Comparison of ENCODE assay signal across 15 cellular contexts in genomic region chr14:83290447-83290846, GRCh38.
A peak's percentile ranks its signal among the peaks of the same experiment; 100 is the strongest.
DNase-seq lines count a peak whose midpoint lies in the region; ATAC-seq, FAIRE-seq and TF ChIP-seq lines count a peak whose summit lies in the region.
"Had no signal": no experiment of that assay in that cellular context is flagged by ENCODE, and none has a peak within 500 bp of the region (broad histone marks: within the 10 kb centered on the region; RNA-seq: fewer than 3 reads in every experiment).

No MANE protein-coding gene starts in this region.

- DNase-seq in NOMO-1 treated with DMSO at 0.1 percent for 48 hours (lab: John Stamatoyannopoulos, UW; ENCODE audit: unreplicated experiment) = peak; percentile 46
- DNase-seq in NOMO-1 treated with dmso at 0.1 percent for 144 hours (lab: John Stamatoyannopoulos, UW; ENCODE audit: unreplicated experiment) = no peak
- peak; percentile 5 for DNase-seq in OCI-LY7 (ENCODE audit: low spot score)
- no peak for DNase-seq in GM12878 (ENCODE audit: low read depth, low spot score)
- no peak for DNase-seq in adrenal gland
- DNase-seq: 8988T; CD4-positive, alpha-beta memory T cell; DMS153; DMS79; GDM1; H9 had no signal

- TF ChIP-seq CTCF in OCI-LY7 (conservative IDR thresholded peaks at IDR 0.05; ENCODE audit: low read length) = no peak
- no peak for TF ChIP-seq CTCF in GM12878 (IDR thresholded peaks at IDR 0.05 in 2 of 3, conservative IDR thresholded peaks at IDR 0.05 in 1 of 3; ENCODE audit: control insufficient read depth in 2 of 3, extremely low read depth in 1 of 3, insufficient read depth in 1 of 3, low read depth in 3 of 3, low read length in 3 of 3)
- TF ChIP-seq CTCF in adrenal gland (IDR thresholded peaks at IDR 0.05) = no peak

- H2AFZ ChIP-seq in OCI-LY7 (ENCODE audit: low read length) = peak overlapping the region; percentile 65; the same call in 1 of the 2 replicates
- no peak overlapping the region for H2AFZ ChIP-seq in GM12878 (ENCODE audit: control insufficient read depth, low read depth, low read length)

- BruUV-seq in OCI-LY7 (replicated peaks; lab: Mats Ljungman, UMichigan) (no TSS peak), GM12878 (replicated peaks; lab: Mats Ljungman, UMichigan) (no TSS peak)

- H3K4me2 ChIP-seq in OCI-LY7 (ENCODE audit: low read length) = peak overlapping the region; percentile 6; the same call in 1 of the 2 replicates
- H3K4me2 ChIP-seq in GM12878 (ENCODE audit: control insufficient read depth, insufficient read depth) = no peak overlapping the region
- H3K4me2 ChIP-seq: BLaER1 had no signal

- H3K4me3 ChIP-seq in OCI-LY7 (ENCODE audit: low read depth, low read length, poor library complexity, severe bottlenecking) (no peak overlapping the region), GM12878 (no peak overlapping the region), adrenal gland (no peak overlapping the region)
- H3K4me3 ChIP-seq: BLaER1 had no signal

- in situ Hi-C loops in GM12878 (cut with MboI) = no loop called here

- no peak for TF ChIP-seq EP300 in GM12878 (IDR thresholded peaks at IDR 0.05; ENCODE audit: borderline replicate concordance in 1 of 2, control insufficient read depth in 1 of 2, low read depth in 2 of 2, low read length in 2 of 2)

- RAD21 ChIA-PET in GM12878 (lab: Charles Lee; ENCODE audit: unreplicated experiment) = no interaction called here

- intact Hi-C loops in OCI-LY7 (cut with micrococcal nuclease; ENCODE audit: unreplicated experiment) (no loop called here), GM12878 (cut with micrococcal nuclease; ENCODE audit: unreplicated experiment) (no loop called here), adrenal gland (cut with DNase I) (no loop called here)

- H4K20me1 ChIP-seq in OCI-LY7 (ENCODE audit: insufficient read depth, low read length) (no peaks in the 10 kb centered on the region), GM12878 (ENCODE audit: control insufficient read depth, insufficient read depth) (no peaks in the 10 kb centered on the region)
- H4K20me1 ChIP-seq: BLaER1 had no signal

- H3K79me2 ChIP-seq in OCI-LY7 (ENCODE audit: insufficient read depth, low read depth, low read length) = no peaks in the 10 kb centered on the region
- no peaks in the 10 kb centered on the region for H3K79me2 ChIP-seq in GM12878 (ENCODE audit: control insufficient read depth, insufficient read depth, low read length)

- FAIRE-seq in GM12878 (lab: Jason Lieb, UNC) = no peak
- FAIRE-seq: H1 had no signal

- H3K27me3 ChIP-seq in GM12878 (replicated peaks in 1 of 2; ENCODE audit: control insufficient read depth in 2 of 2, insufficient read depth in 2 of 2, low read length in 1 of 2) (no peaks in the 10 kb centered on the region), adrenal gland (no peaks in the 10 kb centered on the region)
- H3K27me3 ChIP-seq: BLaER1 had no signal

- CTCF ChIA-PET in OCI-LY7 (lab: Charles Lee; ENCODE audit: unreplicated experiment) = no interaction called here
- CTCF ChIA-PET in GM12878 (lab: Yijun Ruan, JAX) = interaction anchor here (0.7 kb wide), 1 partner anchor 107 kb away, joined by 3 read pairs; no protein-coding TSS in a partner anchor

- ATAC-seq in GM12878 = peak; percentile 54
- no peak for ATAC-seq in GM21529 (IDR thresholded peaks at IDR 0.05; ENCODE audit: unreplicated experiment)
- ATAC-seq in HG02571 (IDR thresholded peaks at IDR 0.05; ENCODE audit: unreplicated experiment) = no peak

- no peak for TF ChIP-seq RAD21 in GM12878 (IDR thresholded peaks at IDR 0.05; ENCODE audit: insufficient read depth, low read depth, low read length)

- H3K4me1 ChIP-seq in OCI-LY7 (ENCODE audit: insufficient read depth, low read length, poor library complexity, severe bottlenecking) (peaks cover 23% of the 10 kb centered on the region), GM12878 (ENCODE audit: control insufficient read depth, insufficient read depth, low read length) (no peaks in the 10 kb centered on the region), adrenal gland (replicated peaks in 1 of 2) (no peaks in the 10 kb centered on the region)
- H3K4me1 ChIP-seq: BLaER1 had no signal

- H3K9me3 ChIP-seq in OCI-LY7 (ENCODE audit: low read length) (no peaks in the 10 kb centered on the region), GM12878 (replicated peaks; ENCODE audit: control insufficient read depth, insufficient read depth, low read length) (no peaks in the 10 kb centered on the region), adrenal gland (replicated peaks in 1 of 3) (no peaks in the 10 kb centered on the region)
- H3K9me3 ChIP-seq: BLaER1 had no signal

- H3K27ac ChIP-seq in OCI-LY7 (ENCODE audit: low read depth, low read length, poor library complexity, severe bottlenecking) = peak overlapping the region; percentile 29
- no peak overlapping the region for H3K27ac ChIP-seq in GM12878 (ENCODE audit: control insufficient read depth, insufficient read depth)
- H3K27ac ChIP-seq in adrenal gland = no peak overlapping the region
- H3K27ac ChIP-seq: BLaER1 had no signal

- TF ChIP-seq POLR2A in GM12878 (IDR thresholded peaks at IDR 0.05; ENCODE audit: low read depth, low read length) (no peak), adrenal gland (IDR thresholded peaks at IDR 0.05) (no peak)

- SMC1A ChIA-PET in GM12878 (lab: Charles Lee; ENCODE audit: uncharacterized antibody, unreplicated experiment) = interaction anchor here (1.2 to 1.5 kb wide), 2 partner anchors 10 to 27 kb away, joined by 3 read pairs; no protein-coding TSS in a partner anchor

- POLR2A ChIA-PET in OCI-LY7 (lab: Charles Lee) = interaction anchor here (0.6 to 1.6 kb wide), 3 partner anchors 93 to 1733 kb away, joined by 3 to 5 read pairs (median 3); no protein-coding TSS in a partner anchor
- POLR2A ChIA-PET in GM12878 (lab: Charles Lee) = no interaction called here

- no peaks in the 10 kb centered on the region for H3K36me3 ChIP-seq in OCI-LY7 (ENCODE audit: insufficient read depth, low read length)
- no peaks in the 10 kb centered on the region for H3K36me3 ChIP-seq in GM12878 (ENCODE audit: control insufficient read depth in 2 of 2, insufficient read depth in 2 of 2, low read length in 1 of 2)
- H3K36me3 ChIP-seq in adrenal gland (replicated peaks in 1 of 2) = no peaks in the 10 kb centered on the region
- H3K36me3 ChIP-seq: BLaER1 had no signal

- H3K9me2 ChIP-seq in OCI-LY7 (ENCODE audit: insufficient read depth, low read length) = no peaks in the 10 kb centered on the region

- no peak overlapping the region for H3K9ac ChIP-seq in GM12878 (ENCODE audit: control insufficient read depth, insufficient read depth, low read length)
- H3K9ac ChIP-seq: BLaER1 had no signal

TF ChIP-seq in GM12878, 131 proteins besides CTCF, POLR2A, EP300 and RAD21:
- TF ChIP-seq STAT3 (IDR thresholded peaks at IDR 0.05; ENCODE audit: low read depth, low read length) = no peak
- TF ChIP-seq SPI1 (IDR thresholded peaks at IDR 0.05; ENCODE audit: borderline replicate concordance, insufficient read depth, low read depth, low read length) = peak; percentile 47; the same call in 1 of the 2 replicates
TF ChIP-seq in GM12878: peak in this region for 1.

Comparison
In these comparisons a context has a peak if more than half of its experiments do, and no peak if none do; other contexts are left out.
1. DNase-seq: peak in NOMO-1 treated with DMSO at 0.1 percent for 48 hours (single experiment) and OCI-LY7 (single experiment); none in NOMO-1 treated with dmso at 0.1 percent for 144 hours (single experiment), GM12878 (single experiment) and adrenal gland (0 of 7).